Comparison of ENCODE assay signal across 10 cellular contexts in the genomic region with DNA sequence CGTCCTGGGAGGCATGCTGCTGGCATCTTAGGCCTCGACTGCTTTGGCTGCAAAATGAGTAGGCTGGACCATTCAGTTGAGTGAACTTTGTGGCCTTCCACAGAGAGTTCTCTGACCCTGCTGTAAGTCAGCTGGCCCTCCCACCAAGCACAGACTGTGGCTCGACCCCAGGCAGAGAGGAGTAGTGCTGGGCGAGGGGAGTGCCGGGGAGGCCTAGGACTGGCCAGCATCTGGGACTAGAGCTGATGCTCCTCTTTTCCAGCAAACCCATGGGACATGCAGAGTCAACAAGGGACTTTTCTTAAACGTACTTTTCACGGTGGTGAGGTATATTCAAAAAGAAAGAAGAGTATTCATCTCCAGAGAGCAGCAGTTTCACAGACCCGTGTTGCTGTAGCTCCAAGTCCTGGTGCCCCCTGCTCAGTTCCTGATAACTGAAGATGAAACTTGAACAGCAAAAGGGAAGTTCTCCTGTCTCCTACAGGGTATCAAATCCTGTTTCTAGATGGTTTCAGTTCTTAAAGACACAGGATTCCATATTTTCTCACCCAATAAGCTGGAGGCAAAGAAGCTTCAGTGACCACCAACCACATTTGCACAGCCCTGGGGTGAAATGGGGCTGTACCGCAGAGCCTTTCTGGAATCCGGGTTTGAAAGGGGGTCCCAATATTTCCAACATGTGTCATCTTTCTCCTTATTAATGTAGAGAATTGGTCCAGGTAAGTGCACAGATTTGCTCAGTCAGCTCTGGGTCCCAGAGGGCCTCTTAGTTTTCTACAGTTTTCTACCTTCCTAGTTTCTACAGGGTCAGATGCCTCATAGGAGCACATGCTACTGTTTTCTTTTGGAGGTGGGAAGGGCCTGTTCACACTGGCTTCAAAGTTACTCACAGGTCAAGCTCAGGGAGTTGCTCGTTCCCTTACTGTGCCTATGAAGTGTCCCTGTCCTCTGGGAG. TPM values are rescaled to one million over a fixed set of nuclear protein-coding genes. Genes with fewer than 3 reads are reported as not detected.
A peak's percentile ranks its signal among the peaks of the same experiment; 100 is the strongest.
DNase-seq lines count a peak whose midpoint lies in the region; ATAC-seq and TF ChIP-seq lines count a peak whose summit lies in the region.
"Had no signal": no experiment of that assay in that cellular context is flagged by ENCODE, and none has a peak within 500 bp of the region (broad histone marks: within the 10 kb centered on the region; RNA-seq: fewer than 3 reads in every experiment).

No MANE protein-coding gene starts in this region.

- in situ Hi-C loops in GM13976 (cut with MboI; ENCODE audit: low sequenced_read_pairs, unreplicated experiment) (loop anchor here (10.0 kb wide), 1 partner anchor 106 kb away; no protein-coding TSS in a partner anchor), mammary epithelial cell (cut with MboI; ENCODE audit: low sequenced_read_pairs in 2 of 2) (no loop called here)

- CTCF ChIA-PET in mammary epithelial cell (lab: Charles Lee; ENCODE audit: low non-redundant PET), result no interaction called here

- intact Hi-C loops in Right ventricle myocardium superior (cut with DNase I) (loop anchor here (10.0 kb wide), 1 partner anchor 106 kb away; no protein-coding TSS in a partner anchor), mammary epithelial cell (cut with micrococcal nuclease) (no loop called here), ovary (cut with DNase I) (no loop called here)

- 59% methylated on average over 9 of the region's 11 CpGs for WGBS in mammary epithelial cell (ENCODE audit: low coverage, missing lambda C conversion rate)
- WGBS in ovary, 3 donors, result 57 to 67% (median 63%) methylated on average over 11 of the region's 11 CpGs

- H3K4me1 ChIP-seq in mammary epithelial cell (ENCODE audit: insufficient read depth, low read length) (no peaks in the 10 kb centered on the region), ovary (ENCODE audit: insufficient read depth) (no peaks in the 10 kb centered on the region)
- H3K4me1 ChIP-seq: uterus had no signal

- H4K20me1 ChIP-seq in mammary epithelial cell (ENCODE audit: insufficient read depth, low read length), result no peaks in the 10 kb centered on the region

- ATAC-seq in GM19455 (IDR thresholded peaks at IDR 0.05; ENCODE audit: unreplicated experiment), result peak; percentile 65
- peak; percentile 55 for ATAC-seq in HG03108 (IDR thresholded peaks at IDR 0.05; ENCODE audit: unreplicated experiment)
- ATAC-seq in Right ventricle myocardium superior (ENCODE audit: poor library complexity), result no peak

- no TSS peak for BruUV-seq in mammary epithelial cell (replicated peaks; lab: Mats Ljungman, UMichigan)

- dilution Hi-C loops in mammary epithelial cell (cut with HindIII; ENCODE audit: low sequenced_read_pairs), result no loop called here

- no peak for TF ChIP-seq POLR2A in ovary (IDR thresholded peaks at IDR 0.05)

- no peak overlapping the region for H2AFZ ChIP-seq in mammary epithelial cell (ENCODE audit: low read depth, low read length)

- DNase-seq in GM13976 (ENCODE audit: low spot score) (peak; percentile 70), AG20443 (ENCODE audit: low spot score) (no peak), Right ventricle myocardium superior (no peak), mammary epithelial cell (no peak), ovary (no peak)
- peak; percentile 73 to 75 for DNase-seq in activated T-cell treated with anti-CD3 and anti-CD28 coated beads, Interleukin-2, amount 50 U/mL, for 48 hours
- DNase-seq: NCI-H1417, uterus had no signal

- no peak overlapping the region for H3K9ac ChIP-seq in mammary epithelial cell (ENCODE audit: insufficient read depth, low read length)

- H3K79me2 ChIP-seq in mammary epithelial cell (ENCODE audit: insufficient read depth, low read length), result no peaks in the 10 kb centered on the region

- no peak for TF ChIP-seq CTCF in GM13976 (IDR thresholded peaks at IDR 0.05; ENCODE audit: borderline replicate concordance, control extremely low read depth, extremely low read depth, insufficient read depth, missing control alignments)
- no peak for TF ChIP-seq CTCF in mammary epithelial cell (conservative IDR thresholded peaks at IDR 0.05 in 1 of 2, IDR thresholded peaks at IDR 0.05 in 1 of 2; ENCODE audit: extremely low read depth in 1 of 2, insufficient read depth in 1 of 2, low read depth in 1 of 2, low read length in 2 of 2)
- no peak for TF ChIP-seq CTCF in ovary (IDR thresholded peaks at IDR 0.05)

- TF ChIP-seq EP300 in ovary (IDR thresholded peaks at IDR 0.05), result no peak

- H3K9me3 ChIP-seq in mammary epithelial cell (replicated peaks; ENCODE audit: insufficient read depth, low read length) (no peaks in the 10 kb centered on the region), ovary (no peaks in the 10 kb centered on the region)
- H3K9me3 ChIP-seq: uterus had no signal

- H3K4me3 ChIP-seq in mammary epithelial cell (replicated peaks in 1 of 3; ENCODE audit: insufficient read depth in 1 of 3, low read depth in 2 of 3, low read length in 3 of 3), result no peak overlapping the region
- H3K4me3 ChIP-seq in ovary, result no peak overlapping the region
- H3K4me3 ChIP-seq: uterus had no signal

- H3K36me3 ChIP-seq in mammary epithelial cell (ENCODE audit: insufficient read depth, low read length) (no peaks in the 10 kb centered on the region), ovary (no peaks in the 10 kb centered on the region)
- H3K36me3 ChIP-seq: uterus had no signal

- H3K27me3 ChIP-seq in mammary epithelial cell (ENCODE audit: insufficient read depth, low read length), result no peaks in the 10 kb centered on the region
- H3K27me3 ChIP-seq in ovary, result no peaks in the 10 kb centered on the region
- H3K27me3 ChIP-seq: uterus had no signal

- H3K27ac ChIP-seq in mammary epithelial cell (ENCODE audit: insufficient read depth, low read depth, low read length) (no peak overlapping the region), ovary (no peak overlapping the region)
- H3K27ac ChIP-seq: uterus had no signal

- H3K4me2 ChIP-seq in mammary epithelial cell (ENCODE audit: insufficient read depth, low read depth, low read length), result no peak overlapping the region

RNA-seq across cellular contexts. Expression of gene BATF3, which starts 20.9 kb away (rescaled TPM):
- 1.3 TPM for total RNA-seq in Right ventricle myocardium superior
- total RNA-seq in mammary epithelial cell, result not detected
- polyA plus RNA-seq in mammary epithelial cell, result 0.17 TPM
- not detected for polyA minus RNA-seq in mammary epithelial cell
- 1 to 10 TPM in 6 of 7 donors, under 1 TPM in 1; 0.71 to 4.2 (median 2.1) TPM for total RNA-seq in ovary
- 1 to 10 TPM in 1 of 2 donors, under 1 TPM in 1; 0.90 to 1.1 TPM for polyA plus RNA-seq in ovary

Comparison
In these comparisons a context has a peak if more than half of its experiments do, and no peak if none do; other contexts are left out.
1. DNase-seq: peak in GM13976 (single experiment) and activated T-cell treated with anti-CD3 and anti-CD28 coated beads, Interleukin-2, amount 50 U/mL, for 48 hours (2 of 2); none in AG20443 (single experiment), Right ventricle myocardium superior (single experiment), mammary epithelial cell (single experiment) and ovary (0 of 5).